ENCODE assay signal across 8 cellular contexts in the genomic region with DNA sequence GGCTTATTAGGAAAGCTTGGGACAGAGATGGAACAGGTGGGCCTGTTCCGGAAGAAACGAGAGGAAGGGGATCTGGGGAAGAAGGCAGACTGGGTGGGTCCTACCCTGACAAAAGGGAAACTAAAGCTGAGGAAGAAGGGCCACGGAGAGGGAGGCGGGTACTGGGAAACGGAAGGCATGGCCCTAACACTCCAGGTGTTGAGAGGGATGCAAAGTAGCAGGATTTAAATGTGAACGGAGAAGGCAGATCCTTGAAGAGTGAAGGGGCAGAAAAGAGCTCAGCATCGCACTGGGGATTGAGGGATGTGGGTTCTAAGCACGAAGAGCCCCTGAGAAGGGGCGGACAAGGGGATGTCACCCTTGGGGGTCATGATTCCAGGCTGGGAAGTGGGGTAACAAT. TPM values are rescaled to one million over a fixed set of nuclear protein-coding genes. Genes with fewer than 3 reads are reported as not detected.
A peak's percentile ranks its signal among the peaks of the same experiment; 100 is the strongest.
DNase-seq lines count a peak whose midpoint lies in the region; ATAC-seq and TF ChIP-seq lines count a peak whose summit lies in the region.

No MANE protein-coding gene starts in this region.

- H3K27me3 ChIP-seq in esophagus muscularis mucosa = no peaks in the 10 kb centered on the region
- H3K27me3 ChIP-seq in prostate gland (replicated peaks; ENCODE audit: insufficient read depth) = no peaks in the 10 kb centered on the region

- no TSS peak for BruUV-seq in OCI-LY7 (replicated peaks; lab: Mats Ljungman, UMichigan)

- peak overlapping the region; percentile 89 for H3K4me3 ChIP-seq in OCI-LY7 (ENCODE audit: low read depth, low read length, poor library complexity, severe bottlenecking)
- H3K4me3 ChIP-seq in esophagus muscularis mucosa = peak overlapping the region; percentile 73 to 90 (median 78)
- H3K4me3 ChIP-seq in prostate gland = peak overlapping the region; percentile 57 to 70

- POLR2A ChIA-PET in OCI-LY7 (lab: Charles Lee) = interaction anchor here (0.5 to 1.8 kb wide), 6 partner anchors 8 to 176 kb away, joined by 3 to 6 read pairs (median 4); no protein-coding TSS in a partner anchor

- TF ChIP-seq CTCF in OCI-LY7 (conservative IDR thresholded peaks at IDR 0.05; ENCODE audit: low read length) = no peak
- no peak for TF ChIP-seq CTCF in esophagus muscularis mucosa (IDR thresholded peaks at IDR 0.05)
- no peak for TF ChIP-seq CTCF in prostate gland (IDR thresholded peaks at IDR 0.05)

- no peak overlapping the region for H3K27ac ChIP-seq in OCI-LY7 (ENCODE audit: low read depth, low read length, poor library complexity, severe bottlenecking)
- H3K27ac ChIP-seq in esophagus muscularis mucosa (replicated peaks in 1 of 4) = peak overlapping the region; percentile 69 to 85 (median 76)
- H3K27ac ChIP-seq in prostate gland = peak overlapping the region in 1 of 2 donors; percentile 63

- peaks cover 5% of the 10 kb centered on the region; the same call in 1 of the 2 replicates for H3K79me2 ChIP-seq in OCI-LY7 (ENCODE audit: insufficient read depth, low read depth, low read length)

- peak overlapping the region; percentile 87 for H2AFZ ChIP-seq in OCI-LY7 (ENCODE audit: low read length)

- TF ChIP-seq POLR2A in esophagus muscularis mucosa (IDR thresholded peaks at IDR 0.05; ENCODE audit: low read depth) = no peak
- TF ChIP-seq POLR2A in prostate gland (IDR thresholded peaks at IDR 0.05) = no peak

- H3K4me2 ChIP-seq in OCI-LY7 (ENCODE audit: low read length) = peak overlapping the region; percentile 99

- H4K20me1 ChIP-seq in OCI-LY7 (ENCODE audit: insufficient read depth, low read length) = 0 out of 2 replicates have a peak, but pooled peaks cover 9% of the 10 kb centered on the region

- intact Hi-C loops in OCI-LY7 (cut with micrococcal nuclease; ENCODE audit: unreplicated experiment) = no loop called here
- intact Hi-C loops in esophagus muscularis mucosa (cut with DNase I) = loop anchor here (10.0 kb wide), 1 partner anchor 122 kb away; a partner anchor contains a TSS
- intact Hi-C loops in prostate gland (cut with DNase I) = loop anchor here (5.0 kb wide), 1 partner anchor 49 kb away; no protein-coding TSS in a partner anchor

- H3K9me2 ChIP-seq in OCI-LY7 (ENCODE audit: insufficient read depth, low read length) = no peaks in the 10 kb centered on the region

- H3K4me1 ChIP-seq in OCI-LY7 (ENCODE audit: insufficient read depth, low read length, poor library complexity, severe bottlenecking) (peaks cover 19% of the 10 kb centered on the region), esophagus muscularis mucosa (peaks cover 38 to 60% (median 58%) of the 10 kb centered on the region in 4 donors), prostate gland (replicated peaks) (peaks cover 8% of the 10 kb centered on the region)

- ATAC-seq in GM21737 (IDR thresholded peaks at IDR 0.05; ENCODE audit: unreplicated experiment) (no peak), GM18867 (IDR thresholded peaks at IDR 0.05; ENCODE audit: unreplicated experiment) (no peak)

- CTCF ChIA-PET in OCI-LY7 (lab: Charles Lee; ENCODE audit: unreplicated experiment) = no interaction called here

- peak; percentile 20 for DNase-seq in DMS53 (lab: John Stamatoyannopoulos, UW)
- no peak for DNase-seq in DMS53 treated with DMSO at 0.1 percent for 48 hours (lab: John Stamatoyannopoulos, UW; ENCODE audit: unreplicated experiment)
- peak; percentile 37 for DNase-seq in OCI-LY7 (ENCODE audit: low spot score)
- DNase-seq in esophagus muscularis mucosa (ENCODE audit: extremely low spot score) = no peak
- no peak for DNase-seq in prostate gland (ENCODE audit: low spot score)
- DNase-seq in ureter (ENCODE audit: low spot score) = no peak

- WGBS in esophagus muscularis mucosa = 5% methylated on average over 9 of the region's 9 CpGs
- WGBS in prostate gland = 6% methylated on average over 9 of the region's 9 CpGs

- TF ChIP-seq EP300 in esophagus muscularis mucosa (IDR thresholded peaks at IDR 0.05) = no peak

- H3K9me3 ChIP-seq in OCI-LY7 (ENCODE audit: low read length) (no peaks in the 10 kb centered on the region), esophagus muscularis mucosa (no peaks in the 10 kb centered on the region), prostate gland (no peaks in the 10 kb centered on the region)

- peaks cover 5% of the 10 kb centered on the region; the same call in 1 of the 2 replicates for H3K36me3 ChIP-seq in OCI-LY7 (ENCODE audit: insufficient read depth, low read length)
- no peaks in the 10 kb centered on the region for H3K36me3 ChIP-seq in esophagus muscularis mucosa
- no peaks in the 10 kb centered on the region for H3K36me3 ChIP-seq in prostate gland

RNA-seq across cellular contexts. Expression of a gene that starts 0.7 kb away (rescaled TPM):
- total RNA-seq in OCI-LY7 (2014; rRNA removed; shearing (Covaris generic)) = 8.1 and 18.1 TPM in 2 replicates
- total RNA-seq in OCI-LY7 (2022) = 19.0 and 24.6 TPM in 2 replicates
- 10 to 100 TPM; 10.4 to 23.6 (median 14.7) TPM for total RNA-seq in esophagus muscularis mucosa
- total RNA-seq in prostate gland = 10 to 100 TPM in 1 of 2 donors, 1 to 10 TPM in 1; 7.2 to 20.5 TPM
- 35.7 TPM for total RNA-seq in ureter

Comparison
In these comparisons a context has a peak if more than half of its experiments do, and no peak if none do; other contexts are left out.
1. DNase-seq: peak in DMS53 (single experiment) and OCI-LY7 (single experiment); none in DMS53 treated with DMSO at 0.1 percent for 48 hours (single experiment), esophagus muscularis mucosa (single experiment), prostate gland (single experiment) and ureter (single experiment).
2. Peak in every context shown above with its lines, with median percentiles within 50 percentile points of each other: H3K4me3 ChIP-seq.